ENCODE assay signal across 10 cellular contexts in genomic region chr3:141646760-141647561, GRCh38.
A peak's percentile ranks its signal among the peaks of the same experiment; 100 is the strongest.
DNase-seq lines count a peak whose midpoint lies in the region; ATAC-seq and TF ChIP-seq lines count a peak whose summit lies in the region.
"Had no signal": no experiment of that assay in that cellular context is flagged by ENCODE, and none has a peak within 500 bp of the region (broad histone marks: within the 10 kb centered on the region; RNA-seq: fewer than 3 reads in every experiment).

No MANE protein-coding gene starts in this region.

- H3K27ac Mint-ChIP-seq in activated CD4-positive, alpha-beta T cell treated with anti-CD3 and anti-CD28 coated beads, Interleukin-2, amount 10 ng/mL, durations not matched to agents 24 days and 14 days = no peak overlapping the region

- TF ChIP-seq CTCF in OCI-LY7 (conservative IDR thresholded peaks at IDR 0.05; ENCODE audit: low read length) (no peak), fibroblast of mammary gland (conservative IDR thresholded peaks at IDR 0.05; ENCODE audit: control insufficient read depth, insufficient read depth, low read depth, low read length) (no peak)

- H3K4me3 Mint-ChIP-seq in activated CD4-positive, alpha-beta T cell treated with anti-CD3 and anti-CD28 coated beads, Interleukin-2, amount 10 ng/mL, durations not matched to agents 24 days and 14 days = no peak overlapping the region
- H3K4me3 Mint-ChIP-seq: CD4-positive, CD25-positive, alpha-beta regulatory T cell had no signal

- no TSS peak for BruUV-seq in OCI-LY7 (replicated peaks; lab: Mats Ljungman, UMichigan)

- H3K9me3 Mint-ChIP-seq in activated CD4-positive, alpha-beta T cell treated with anti-CD3 and anti-CD28 coated beads, Interleukin-2, amount 10 ng/mL, durations not matched to agents 24 days and 14 days = no peaks in the 10 kb centered on the region
- H3K9me3 Mint-ChIP-seq: CD4-positive, CD25-positive, alpha-beta regulatory T cell had no signal

- no peak overlapping the region for H3K27ac ChIP-seq in OCI-LY7 (ENCODE audit: low read depth, low read length, poor library complexity, severe bottlenecking)
- H3K27ac ChIP-seq: VCaP had no signal

- H3K4me1 ChIP-seq in OCI-LY7 (ENCODE audit: insufficient read depth, low read length, poor library complexity, severe bottlenecking) = no peaks in the 10 kb centered on the region

- CTCF ChIA-PET in OCI-LY7 (lab: Charles Lee; ENCODE audit: unreplicated experiment) = interaction anchor here (0.5 kb wide), 1 partner anchor 68 kb away, joined by 6 read pairs; no protein-coding TSS in a partner anchor

- POLR2A ChIA-PET in OCI-LY7 (lab: Charles Lee) = no interaction called here

- H3K4me3 ChIP-seq in OCI-LY7 (ENCODE audit: low read depth, low read length, poor library complexity, severe bottlenecking) (no peak overlapping the region), fibroblast of mammary gland (ENCODE audit: control insufficient read depth, low read depth, low read length) (no peak overlapping the region)

- H3K9me3 ChIP-seq in OCI-LY7 (ENCODE audit: low read length) = no peaks in the 10 kb centered on the region

- no peaks in the 10 kb centered on the region for H3K36me3 Mint-ChIP-seq in activated CD4-positive, alpha-beta T cell treated with anti-CD3 and anti-CD28 coated beads, Interleukin-2, amount 10 ng/mL, durations not matched to agents 24 days and 14 days (ENCODE audit: low read depth)
- H3K36me3 Mint-ChIP-seq: CD4-positive, CD25-positive, alpha-beta regulatory T cell had no signal

- no peaks in the 10 kb centered on the region for H3K36me3 ChIP-seq in OCI-LY7 (ENCODE audit: insufficient read depth, low read length)

- no peaks in the 10 kb centered on the region for H3K27me3 Mint-ChIP-seq in activated CD4-positive, alpha-beta T cell treated with anti-CD3 and anti-CD28 coated beads, Interleukin-2, amount 10 ng/mL, durations not matched to agents 24 days and 14 days

- DNase-seq in 8988T (peak; percentile 45), OCI-LY7 (ENCODE audit: low spot score) (peak; percentile 39), fibroblast of mammary gland (ENCODE audit: low read depth) (peak; percentile 62), renal cortical epithelial cell (ENCODE audit: low read depth) (peak; percentile 64), activated gamma-delta T cell treated with Interleukin-2 at 50 U/mL for 16 hours (no peak)
- DNase-seq in activated CD4-positive, alpha-beta T cell treated with anti-CD3 and anti-CD28 coated beads, Interleukin-2, amount 10 ng/mL, durations not matched to agents 24 days and 14 days = no peak

- intact Hi-C loops in OCI-LY7 (cut with micrococcal nuclease; ENCODE audit: unreplicated experiment) = loop anchor here (5.0 kb wide), 1 partner anchor 70 kb away; no protein-coding TSS in a partner anchor
- intact Hi-C loops in activated CD4-positive, alpha-beta T cell treated with anti-CD3 and anti-CD28 coated beads, Interleukin-2, amount 10 ng/mL, durations not matched to agents 24 days and 14 days (cut with micrococcal nuclease) = loop anchor here (5.0 kb wide), 2 partner anchors 70 to 85 kb away; no protein-coding TSS in a partner anchor

- no peak overlapping the region for H3K4me2 ChIP-seq in OCI-LY7 (ENCODE audit: low read length)

- no peaks in the 10 kb centered on the region for H3K4me1 Mint-ChIP-seq in activated CD4-positive, alpha-beta T cell treated with anti-CD3 and anti-CD28 coated beads, Interleukin-2, amount 10 ng/mL, durations not matched to agents 24 days and 14 days

- no peaks in the 10 kb centered on the region for H3K9me2 ChIP-seq in OCI-LY7 (ENCODE audit: insufficient read depth, low read length)

- no peaks in the 10 kb centered on the region for H4K20me1 ChIP-seq in OCI-LY7 (ENCODE audit: insufficient read depth, low read length)

- peak overlapping the region; percentile 68; the same call in 1 of the 2 replicates for H2AFZ ChIP-seq in OCI-LY7 (ENCODE audit: low read length)

- no peaks in the 10 kb centered on the region for H3K79me2 ChIP-seq in OCI-LY7 (ENCODE audit: insufficient read depth, low read depth, low read length)

- peak; percentile 36 for ATAC-seq in HG02798 (IDR thresholded peaks at IDR 0.05; ENCODE audit: poor library complexity, unreplicated experiment)
- ATAC-seq in GM18873 (IDR thresholded peaks at IDR 0.05; ENCODE audit: low FRiP score, unreplicated experiment) = no peak

Comparison
In these comparisons a context has a peak if more than half of its experiments do, and no peak if none do; other contexts are left out.
1. DNase-seq: peak in 8988T (single experiment), OCI-LY7 (single experiment), fibroblast of mammary gland (single experiment) and renal cortical epithelial cell (single experiment); none in activated CD4-positive, alpha-beta T cell treated with anti-CD3 and anti-CD28 coated beads, Interleukin-2, amount 10 ng/mL, durations not matched to agents 24 days and 14 days (single experiment) and activated gamma-delta T cell treated with Interleukin-2 at 50 U/mL for 16 hours (single experiment).